18 cellular contexts compared by ENCODE assay signal in genomic region chr2:236075802-236076201, GRCh38.
A peak's percentile ranks its signal among the peaks of the same experiment; 100 is the strongest.
DNase-seq lines count a peak whose midpoint lies in the region; ATAC-seq, FAIRE-seq and TF ChIP-seq lines count a peak whose summit lies in the region.
"Had no signal": no experiment of that assay in that cellular context is flagged by ENCODE, and none has a peak within 500 bp of the region (broad histone marks: within the 10 kb centered on the region; RNA-seq: fewer than 3 reads in every experiment).

No MANE protein-coding gene starts in this region.

- H3K9me3 ChIP-seq in A549: no peaks in the 10 kb centered on the region
- H3K9me3 ChIP-seq in IMR-90 (ENCODE audit: control insufficient read depth, insufficient read depth, low read length): no peaks in the 10 kb centered on the region
- H3K9me3 ChIP-seq in upper lobe of right lung: no peaks in the 10 kb centered on the region
- H3K9me3 ChIP-seq: Caco-2 had no signal

- H3K4me3 ChIP-seq in A549: no peak overlapping the region
- no peak overlapping the region for H3K4me3 ChIP-seq in IMR-90 (ENCODE audit: insufficient read depth, low read depth, low read length)
- H3K4me3 ChIP-seq in upper lobe of right lung: no peak overlapping the region
- H3K4me3 ChIP-seq: GM23338 had no signal

- no peaks in the 10 kb centered on the region for H3K79me1 ChIP-seq in IMR-90 (ENCODE audit: low read depth in 1 of 2, low read length in 2 of 2)

- no peak for DNase-seq in A549 (ENCODE audit: low read depth in 1 of 2, low spot score in 1 of 2)
- peak; percentile 22 for DNase-seq in IMR-90
- DNase-seq in hepatic stellate cell (ENCODE audit: low spot score): peak; percentile 16
- peak; percentile 17 for DNase-seq in upper lobe of right lung
- DNase-seq in NCI-H2029 treated with DMSO at 0.1 percent for 48 hours (lab: John Stamatoyannopoulos, UW): no peak
- DNase-seq in NOMO-1 (lab: John Stamatoyannopoulos, UW; ENCODE audit: unreplicated experiment in 2 of 2): no peak
- no peak for DNase-seq in AG20443 (ENCODE audit: low spot score)
- DNase-seq: 8988T; AML-193; Caco-2; CD4-positive, alpha-beta T cell; GDM1; HFFc6 had no signal

- POLR2A ChIA-PET in A549 (lab: Yijun Ruan, JAX): no interaction called here
- POLR2A ChIA-PET in IMR-90 (lab: Charles Lee; ENCODE audit: unreplicated experiment): no interaction called here

- H4K5ac ChIP-seq in IMR-90 (ENCODE audit: low read depth, low read length): no peak overlapping the region

- no peak overlapping the region for H2BK15ac ChIP-seq in IMR-90 (ENCODE audit: low read depth, low read length)

- no peak overlapping the region for H2AK9ac ChIP-seq in IMR-90 (replicated peaks; ENCODE audit: low read depth, low read length, poor library complexity)

- intact Hi-C loops in IMR-90 (cut with micrococcal nuclease): no loop called here
- intact Hi-C loops in upper lobe of right lung (cut with DNase I): no loop called here

- no peaks in the 10 kb centered on the region for H4K20me1 ChIP-seq in IMR-90 (ENCODE audit: insufficient read depth, low read length)

- no peak for TF ChIP-seq RAD21 in A549 (conservative IDR thresholded peaks at IDR 0.05 in 1 of 2, IDR thresholded peaks at IDR 0.05 in 1 of 2)
- TF ChIP-seq RAD21 in IMR-90 (IDR thresholded peaks at IDR 0.05; ENCODE audit: low read length): no peak

- 77% methylated on average over 11 of the region's 11 CpGs for WGBS in A549 (ENCODE audit: missing lambda C conversion rate)
- WGBS in IMR-90 (ENCODE audit: extremely low coverage in 2 of 2, insufficient read length in 1 of 2), 2 experiments: 100% methylated on average over 1 of the region's 11 CpGs; no CpG with 5 or more reads in 1 of the 2 experiments

- H3K4ac ChIP-seq in IMR-90 (ENCODE audit: low read depth, low read length): no peak overlapping the region

- TF ChIP-seq POLR2A in A549 (IDR thresholded peaks at IDR 0.05; ENCODE audit: low read length) (no peak), IMR-90 (IDR thresholded peaks at IDR 0.05; ENCODE audit: low read depth, low read length) (no peak)

- H3K9ac ChIP-seq in IMR-90 (ENCODE audit: low read depth, low read length): no peak overlapping the region

- TF ChIP-seq EP300 in A549 (IDR thresholded peaks at IDR 0.05): no peak

- no peaks in the 10 kb centered on the region for H3K27me3 ChIP-seq in IMR-90 (ENCODE audit: control insufficient read depth, insufficient read depth, low read length)
- H3K27me3 ChIP-seq in upper lobe of right lung: no peaks in the 10 kb centered on the region

- no peak overlapping the region for H2AK5ac ChIP-seq in IMR-90 (ENCODE audit: low read depth, low read length)

- H3K27ac ChIP-seq in A549 (peak overlapping the region in 1 of 2 experiments; percentile 37; a peak in 2 of 6 replicates), IMR-90 (ENCODE audit: insufficient read depth, low read length) (no peak overlapping the region), upper lobe of right lung (no peak overlapping the region)
- H3K27ac ChIP-seq: C4-2B had no signal

- H3K4me2 ChIP-seq in A549 (0 out of 3 replicates have a peak overlapping the region, but pooled peaks have one; percentile 13), IMR-90 (ENCODE audit: low read depth, low read length) (no peak overlapping the region)
- H3K4me2 ChIP-seq: GM23338 had no signal

- no peak overlapping the region for H2BK5ac ChIP-seq in IMR-90 (ENCODE audit: low read depth, low read length, poor library complexity, severe bottlenecking)

- H3K36me3 ChIP-seq in IMR-90 (ENCODE audit: control insufficient read depth, insufficient read depth, low read length) (no peaks in the 10 kb centered on the region), upper lobe of right lung (no peaks in the 10 kb centered on the region)

- H3K18ac ChIP-seq in IMR-90 (ENCODE audit: low read depth, low read length): no peak overlapping the region

- H2BK20ac ChIP-seq in IMR-90 (ENCODE audit: low read depth, low read length): no peak overlapping the region

- no peak for TF ChIP-seq CTCF in A549 (IDR thresholded peaks at IDR 0.05)
- TF ChIP-seq CTCF in IMR-90 (conservative IDR thresholded peaks at IDR 0.05; ENCODE audit: low read depth, low read length): no peak
- TF ChIP-seq CTCF in upper lobe of right lung (IDR thresholded peaks at IDR 0.05): no peak

- ATAC-seq in A549 (no peak), IMR-90 (ENCODE audit: low read depth) (peak; percentile 51; the same call in 1 of the 2 replicates), upper lobe of right lung (no peak)
- ATAC-seq: GM23338, HCT116 had no signal

- no peak overlapping the region for H3K56ac ChIP-seq in IMR-90 (ENCODE audit: extremely low read depth, insufficient read depth, low read length)

- dilution Hi-C loops in IMR-90 (cut with HindIII; ENCODE audit: low sequenced_read_pairs, unreplicated experiment): no loop called here

- no peak overlapping the region for H3K14ac ChIP-seq in IMR-90 (replicated peaks; ENCODE audit: low read depth, low read length)

- CTCF ChIA-PET in A549 (lab: Yijun Ruan, JAX) (no interaction called here), IMR-90 (lab: Yijun Ruan, JAX) (no interaction called here)

- no peak overlapping the region; the same call in 1 of the 2 replicates for H3K23ac ChIP-seq in IMR-90 (ENCODE audit: low read depth, low read length)

- FAIRE-seq in A549 (lab: Jason Lieb, UNC): no peak
- FAIRE-seq: D721Med, GM12892 had no signal

- no peak overlapping the region for H4K8ac ChIP-seq in IMR-90 (ENCODE audit: low read depth in 2 of 2, low read length in 2 of 2)

- H4K91ac ChIP-seq in IMR-90 (ENCODE audit: insufficient read depth, low read depth, low read length): no peak overlapping the region

- H3K4me1 ChIP-seq in A549 (peaks cover 21% of the 10 kb centered on the region), IMR-90 (ENCODE audit: control insufficient read depth, insufficient read depth, low read length) (peaks cover 2% of the 10 kb centered on the region), upper lobe of right lung (no peaks in the 10 kb centered on the region)

- H2AFZ ChIP-seq in IMR-90 (replicated peaks; ENCODE audit: low read length, poor library complexity): no peak overlapping the region
- H2AFZ ChIP-seq: GM23338 had no signal

- H2BK120ac ChIP-seq in IMR-90 (ENCODE audit: low read depth, low read length): no peak overlapping the region

- in situ Hi-C loops in IMR-90 (cut with MboI; ENCODE audit: low sequenced_read_pairs): no loop called here

- no TSS peak for BruUV-seq in IMR-90 (replicated peaks; lab: Mats Ljungman, UMichigan)

- no peaks in the 10 kb centered on the region for H3K9me1 ChIP-seq in IMR-90 (ENCODE audit: insufficient read depth, low read length)

TF ChIP-seq in A549, 52 proteins besides CTCF, POLR2A, EP300 and RAD21 (continues in another document):
- TF ChIP-seq ZFP36 (IDR thresholded peaks at IDR 0.05; ENCODE audit: borderline replicate concordance, partially characterized antibody) (no peak), CHD4 (IDR thresholded peaks at IDR 0.05; ENCODE audit: borderline replicate concordance) (no peak), FOXS1 (CRISPR knock-in tag; IDR thresholded peaks at IDR 0.05) (no peak), RNF2 (IDR thresholded peaks at IDR 0.05; ENCODE audit: borderline replicate concordance, low read depth) (no peak), EHF (CRISPR knock-in tag; IDR thresholded peaks at IDR 0.05) (no peak), FOSB (CRISPR knock-in tag; IDR thresholded peaks at IDR 0.05) (no peak), MAX (IDR thresholded peaks at IDR 0.05) (no peak)
- TF ChIP-seq, protein P1, sequence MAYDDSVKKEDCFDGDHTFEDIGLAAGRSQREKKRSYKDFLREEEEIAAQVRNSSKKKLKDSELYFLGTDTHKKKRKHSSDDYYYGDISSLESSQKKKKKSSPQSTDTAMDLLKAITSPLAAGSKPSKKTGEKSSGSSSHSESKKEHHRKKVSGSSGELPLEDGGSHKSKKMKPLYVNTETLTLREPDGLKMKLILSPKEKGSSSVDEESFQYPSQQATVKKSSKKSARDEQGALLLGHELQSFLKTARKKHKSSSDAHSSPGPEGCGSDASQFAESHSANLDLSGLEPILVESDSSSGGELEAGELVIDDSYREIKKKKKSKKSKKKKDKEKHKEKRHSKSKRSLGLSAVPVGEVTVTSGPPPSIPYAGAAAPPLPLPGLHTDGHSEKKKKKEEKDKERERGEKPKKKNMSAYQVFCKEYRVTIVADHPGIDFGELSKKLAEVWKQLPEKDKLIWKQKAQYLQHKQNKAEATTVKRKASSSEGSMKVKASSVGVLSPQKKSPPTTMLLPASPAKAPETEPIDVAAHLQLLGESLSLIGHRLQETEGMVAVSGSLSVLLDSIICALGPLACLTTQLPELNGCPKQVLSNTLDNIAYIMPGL (CRISPR knock-in tag; IDR thresholded peaks at IDR 0.05; ENCODE audit: borderline replicate concordance): no peak

TF ChIP-seq in IMR-90, 13 proteins besides CTCF, POLR2A, EP300 and RAD21 (continues in another document):
- TF ChIP-seq, protein P2, sequence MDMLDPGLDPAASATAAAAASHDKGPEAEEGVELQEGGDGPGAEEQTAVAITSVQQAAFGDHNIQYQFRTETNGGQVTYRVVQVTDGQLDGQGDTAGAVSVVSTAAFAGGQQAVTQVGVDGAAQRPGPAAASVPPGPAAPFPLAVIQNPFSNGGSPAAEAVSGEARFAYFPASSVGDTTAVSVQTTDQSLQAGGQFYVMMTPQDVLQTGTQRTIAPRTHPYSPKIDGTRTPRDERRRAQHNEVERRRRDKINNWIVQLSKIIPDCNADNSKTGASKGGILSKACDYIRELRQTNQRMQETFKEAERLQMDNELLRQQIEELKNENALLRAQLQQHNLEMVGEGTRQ (IDR thresholded peaks at IDR 0.05; ENCODE audit: low read depth, low read length): no peak
- TF ChIP-seq NFE2L2 (IDR thresholded peaks at IDR 0.05; ENCODE audit: low read depth, low read length) (no peak), FOS (IDR thresholded peaks at IDR 0.05; ENCODE audit: low read depth, low read length) (no peak), CHD1 (IDR thresholded peaks at IDR 0.05; ENCODE audit: low read depth, low read length) (no peak), MAFK (IDR thresholded peaks at IDR 0.05; ENCODE audit: low read depth, low read length) (no peak), MAZ (IDR thresholded peaks at IDR 0.05; ENCODE audit: borderline replicate concordance, low read depth, low read length) (no peak), RFX5 (IDR thresholded peaks at IDR 0.05; ENCODE audit: low read depth, low read length) (no peak), MXI1 (IDR thresholded peaks at IDR 0.05; ENCODE audit: borderline replicate concordance, low read depth, low read length) (no peak), ELK1 (IDR thresholded peaks at IDR 0.05; ENCODE audit: borderline replicate concordance, low read depth, low read length) (no peak), RCOR1 (IDR thresholded peaks at IDR 0.05; ENCODE audit: insufficient replicate concordance, low read length) (no peak)

Comparison
In these comparisons a context has a peak if more than half of its experiments do, and no peak if none do; other contexts are left out.
1. DNase-seq: peak in IMR-90 (single experiment), hepatic stellate cell (single experiment) and upper lobe of right lung (single experiment); none in A549 (0 of 2), NCI-H2029 treated with DMSO at 0.1 percent for 48 hours (single experiment), NOMO-1 (0 of 2) and AG20443 (single experiment).